In the genomic region with DNA sequence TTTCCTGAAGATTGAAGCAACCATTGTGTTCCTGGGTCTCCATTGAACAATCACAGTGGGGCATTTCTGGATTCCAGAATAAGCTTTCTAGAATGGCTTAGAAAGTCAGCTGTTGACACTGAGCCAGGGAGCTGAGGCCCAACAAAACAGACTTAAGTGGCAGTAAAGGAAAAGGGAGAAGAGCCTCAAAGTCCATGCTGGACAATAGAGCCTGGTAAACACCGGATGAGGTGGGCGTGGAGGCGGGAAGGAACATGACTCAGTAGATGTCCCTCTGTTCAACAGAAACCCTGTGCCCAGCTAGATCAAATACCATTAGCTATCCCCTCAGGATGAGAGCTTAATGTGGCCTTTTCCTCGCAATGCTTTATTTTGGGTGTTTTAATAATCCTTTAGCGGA, we compare ENCODE assay signal across 10 cellular contexts. TPM values are rescaled to one million over a fixed set of nuclear protein-coding genes. Genes with fewer than 3 reads are reported as not detected.
DNase-seq lines count a peak whose midpoint lies in the region; ATAC-seq and TF ChIP-seq lines count a peak whose summit lies in the region.
"Had no signal": no experiment of that assay in that cellular context is flagged by ENCODE, and none has a peak within 500 bp of the region (broad histone marks: within the 10 kb centered on the region; RNA-seq: fewer than 3 reads in every experiment).

No MANE protein-coding gene starts in this region.

- in situ Hi-C loops in brain microvascular endothelial cell (cut with HindIII; ENCODE audit: low pct_ligation_motif_present, low sequenced_read_pairs), result no loop called here

- peak; percentile 29 to 45 for ATAC-seq in left cardiac atrium
- no peak for ATAC-seq in GM21576 (IDR thresholded peaks at IDR 0.05; ENCODE audit: unreplicated experiment)

- intact Hi-C loops in left cardiac atrium (cut with DNase I), result no loop called here

- peaks cover 100% of the 10 kb centered on the region for H3K36me3 ChIP-seq in brain microvascular endothelial cell (replicated peaks)

- H3K27me3 ChIP-seq in brain microvascular endothelial cell (replicated peaks), result no peaks in the 10 kb centered on the region

- DNase-seq in DMS53 treated with DMSO at 0.1 percent for 48 hours (lab: John Stamatoyannopoulos, UW; ENCODE audit: unreplicated experiment), result peak; percentile 14
- DNase-seq in brain microvascular endothelial cell, result no peak
- DNase-seq in left cardiac atrium, result peak; percentile 82
- peak; percentile 93 for DNase-seq in pulmonary artery endothelial cell (ENCODE audit: low read depth, low spot score)
- DNase-seq in activated effector memory CD4-positive, alpha-beta T cell treated with anti-CD3 and anti-CD28 coated beads, Interleukin-2, amount 50 U/mL, for 16 hours, result no peak
- no peak for DNase-seq in cerebellum (ENCODE audit: low spot score)
- no peak for DNase-seq in SW 1271 (lab: John Stamatoyannopoulos, UW)
- DNase-seq: activated CD4-positive, alpha-beta memory T cell treated with anti-CD3 and anti-CD28 coated beads, Interleukin-2, amount 10 ng/mL, durations not matched to agents 7 days and 5 days; islet precursor cell had no signal

- no peak overlapping the region for H3K4me3 ChIP-seq in brain microvascular endothelial cell (ENCODE audit: low read depth, low read length)

- no peak for TF ChIP-seq CTCF in brain microvascular endothelial cell (IDR thresholded peaks at IDR 0.05; ENCODE audit: low read depth, low read length, missing control alignments)

- H3K27ac ChIP-seq in brain microvascular endothelial cell, result peak overlapping the region; percentile 84

RNA-seq across cellular contexts. Expression of gene SPARC, which starts 14.7 kb away (rescaled TPM):
- total RNA-seq in left cardiac atrium (1,000 to 10,000 TPM in 1 of 2 donors, 100 to 1,000 TPM in 1; 807 to 1,125 TPM), pulmonary artery endothelial cell (1,269 and 1,423 TPM in 2 replicates), cerebellum (148 TPM)

Comparison
In these comparisons a context has a peak if more than half of its experiments do, and no peak if none do; other contexts are left out.
1. DNase-seq: peak in DMS53 treated with DMSO at 0.1 percent for 48 hours (single experiment), left cardiac atrium (single experiment) and pulmonary artery endothelial cell (single experiment); none in brain microvascular endothelial cell (single experiment), activated effector memory CD4-positive, alpha-beta T cell treated with anti-CD3 and anti-CD28 coated beads, Interleukin-2, amount 50 U/mL, for 16 hours (single experiment), cerebellum (single experiment) and SW 1271 (0 of 2).